ENCODE assay signal across 19 cellular contexts in the genomic region with DNA sequence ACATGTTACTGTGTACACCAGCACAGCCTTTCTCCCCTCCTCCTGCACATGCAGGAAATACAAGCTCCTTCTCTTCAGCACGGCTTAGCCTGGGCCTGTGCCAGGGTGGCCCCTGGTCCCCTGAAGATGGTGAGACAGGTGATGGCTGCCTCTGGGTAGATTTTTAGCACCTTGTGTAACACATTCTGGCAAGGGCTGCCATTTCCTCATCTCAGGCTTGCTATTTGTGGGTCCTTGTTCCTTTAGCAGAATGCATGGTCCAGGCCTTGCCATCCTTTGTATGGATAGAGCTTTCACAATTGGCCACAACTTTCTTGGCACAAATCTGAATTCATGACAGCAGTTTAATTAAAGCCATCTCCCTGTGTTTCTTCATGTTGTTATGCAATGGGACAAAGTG.
"Had no signal": no experiment of that assay in that cellular context is flagged by ENCODE, and none has a peak within 500 bp of the region (broad histone marks: within the 10 kb centered on the region; RNA-seq: fewer than 3 reads in every experiment).

No MANE protein-coding gene starts in this region.

- H3K9me3 Mint-ChIP-seq: activated naive CD8-positive, alpha-beta T cell treated with anti-CD3 and anti-CD28 coated beads, Interleukin-2, amount 10 ng/mL, durations not matched to agents 7 days and 5 days; activated T-helper 17 cell treated with anti-CD3 and anti-CD28 coated beads, Interleukin-2, amount 50 U/mL, for 72 hours had no signal

- H3K27ac ChIP-seq: body of pancreas, lower lobe of right lung, transverse colon had no signal

- ATAC-seq: activated CD4-positive, alpha-beta T cell treated with anti-CD3 and anti-CD28 coated beads for 36 hours; activated T-helper 17 cell treated with anti-CD3 and anti-CD28 coated beads, Interleukin-2, amount 50 U/mL, for 72 hours; body of pancreas; left cardiac atrium; stimulated activated naive CD8-positive, alpha-beta T cell treated with anti-CD3 and anti-CD28 coated beads, Interleukin-15, Interleukin-2, amounts not matched to agents 100 U/mL and 50 U/mL, for 24 hours; WTC11 had no signal

- H3K27me3 Mint-ChIP-seq: activated CD4-positive, alpha-beta T cell treated with anti-CD3 and anti-CD28 coated beads for 36 hours had no signal

- H3K36me3 Mint-ChIP-seq: activated naive CD8-positive, alpha-beta T cell treated with anti-CD3 and anti-CD28 coated beads, Interleukin-2, amount 10 ng/mL, durations not matched to agents 7 days and 5 days had no signal

- DNase-seq: activated CD4-positive, alpha-beta T cell treated with anti-CD3 and anti-CD28 coated beads for 36 hours; activated CD4-positive, alpha-beta T cell treated with anti-CD3 and anti-CD28 coated beads, Interleukin-2, amount 50 U/mL, for 48 hours; activated naive CD4-positive, alpha-beta T cell; activated naive CD8-positive, alpha-beta T cell treated with anti-CD3 and anti-CD28 coated beads, Interleukin-2, amount 10 ng/mL, durations not matched to agents 7 days and 5 days; body of pancreas; central memory CD4-positive, alpha-beta T cell; erythroblast; left cardiac atrium; lower lobe of right lung; midbrain; stimulated activated CD4-positive, alpha-beta T cell treated with anti-CD3 and anti-CD28 coated beads, Interleukin-12 subunit alpha, Interleukin-12 subunit beta, amount 100 ng/mL, for 4 hours; stimulated activated CD4-positive, alpha-beta T cell treated with anti-CD3 and anti-CD28 coated beads, Interleukin-1b, Interleukin-23, amount 100 ng/mL, for 48 hours; stimulated activated naive CD8-positive, alpha-beta T cell treated with anti-CD3 and anti-CD28 coated beads, Interleukin-15, Interleukin-2, amounts not matched to agents 100 U/mL and 50 U/mL, for 24 hours; SW 1271; T-helper 2 cell; transverse colon had no signal

- H3K27ac Mint-ChIP-seq: activated CD4-positive, alpha-beta T cell treated with anti-CD3 and anti-CD28 coated beads for 36 hours; activated naive CD8-positive, alpha-beta T cell treated with anti-CD3 and anti-CD28 coated beads, Interleukin-2, amount 10 ng/mL, durations not matched to agents 7 days and 5 days; activated T-helper 17 cell treated with anti-CD3 and anti-CD28 coated beads, Interleukin-2, amount 50 U/mL, for 72 hours; nephron; WTC11 had no signal

- H3K4me1 Mint-ChIP-seq: activated CD4-positive, alpha-beta T cell treated with anti-CD3 and anti-CD28 coated beads for 36 hours; activated naive CD8-positive, alpha-beta T cell treated with anti-CD3 and anti-CD28 coated beads, Interleukin-2, amount 10 ng/mL, durations not matched to agents 7 days and 5 days; activated T-helper 17 cell treated with anti-CD3 and anti-CD28 coated beads, Interleukin-2, amount 50 U/mL, for 72 hours had no signal

- H3K4me3 Mint-ChIP-seq: activated CD4-positive, alpha-beta T cell treated with anti-CD3 and anti-CD28 coated beads for 36 hours; activated naive CD8-positive, alpha-beta T cell treated with anti-CD3 and anti-CD28 coated beads, Interleukin-2, amount 10 ng/mL, durations not matched to agents 7 days and 5 days; activated T-helper 17 cell treated with anti-CD3 and anti-CD28 coated beads, Interleukin-2, amount 50 U/mL, for 72 hours; nephron; WTC11 had no signal
